In the genomic region with DNA sequence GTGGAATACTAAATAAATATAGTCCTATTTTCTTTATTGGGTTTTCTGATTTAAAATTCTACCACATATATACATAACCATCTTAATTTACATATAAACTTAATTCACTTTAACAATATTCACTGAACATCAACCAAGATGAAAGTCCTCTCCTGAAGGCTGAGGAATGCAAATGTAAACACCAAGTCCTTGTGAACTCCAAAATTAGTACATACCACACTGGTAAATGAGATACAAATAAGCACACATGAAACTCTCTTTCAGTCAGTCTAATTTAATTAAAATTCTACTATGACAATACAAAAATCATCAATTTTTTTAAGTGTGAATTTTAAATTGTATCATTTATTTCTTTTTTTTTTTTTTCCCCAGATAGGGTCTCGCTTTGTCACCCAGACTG, we compare ENCODE assay signal across 7 cellular contexts.
"Had no signal": no experiment of that assay in that cellular context is flagged by ENCODE, and none has a peak within 500 bp of the region (broad histone marks: within the 10 kb centered on the region; RNA-seq: fewer than 3 reads in every experiment).

No MANE protein-coding gene starts in this region.

- H3K27ac ChIP-seq: HL-60, KMS-11 had no signal

- H3K4me3 ChIP-seq: K562 had no signal

- DNase-seq: IMR-90, KBM-7, KG1 had no signal

- FAIRE-seq: HTR-8/SVneo, K562 had no signal

- ATAC-seq: K562 had no signal

- H3K4me2 ChIP-seq: KMS-11 had no signal

- H3K9ac ChIP-seq: KMS-11 had no signal
